In the genomic region with DNA sequence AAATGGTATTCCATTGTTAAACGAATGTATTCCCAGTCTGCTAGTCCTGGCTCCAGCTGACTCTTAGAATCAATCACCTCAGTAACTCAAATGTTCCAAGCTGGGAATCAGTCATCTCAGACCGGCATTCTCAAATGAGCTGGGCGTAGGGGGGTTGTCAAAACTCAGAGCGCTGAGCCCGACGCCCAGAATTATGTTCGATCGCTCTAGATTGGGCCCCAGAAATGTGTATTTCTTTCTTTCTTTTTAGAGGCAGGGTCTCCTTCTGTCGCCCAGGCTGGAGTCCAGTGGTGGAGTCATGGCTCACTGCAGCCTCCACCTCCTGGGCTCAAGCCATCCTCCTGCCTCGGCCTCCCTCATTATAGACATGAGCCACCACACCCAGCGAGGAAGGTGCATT, we compare ENCODE assay signal across 1 cellular context.
TF ChIP-seq lines count a peak whose summit lies in the region.

No MANE protein-coding gene starts in this region.

TF ChIP-seq in HEK293, 187 proteins besides CTCF, POLR2A, EP300 and RAD21 (continued from another document):
- TF ChIP-seq, protein P1, sequence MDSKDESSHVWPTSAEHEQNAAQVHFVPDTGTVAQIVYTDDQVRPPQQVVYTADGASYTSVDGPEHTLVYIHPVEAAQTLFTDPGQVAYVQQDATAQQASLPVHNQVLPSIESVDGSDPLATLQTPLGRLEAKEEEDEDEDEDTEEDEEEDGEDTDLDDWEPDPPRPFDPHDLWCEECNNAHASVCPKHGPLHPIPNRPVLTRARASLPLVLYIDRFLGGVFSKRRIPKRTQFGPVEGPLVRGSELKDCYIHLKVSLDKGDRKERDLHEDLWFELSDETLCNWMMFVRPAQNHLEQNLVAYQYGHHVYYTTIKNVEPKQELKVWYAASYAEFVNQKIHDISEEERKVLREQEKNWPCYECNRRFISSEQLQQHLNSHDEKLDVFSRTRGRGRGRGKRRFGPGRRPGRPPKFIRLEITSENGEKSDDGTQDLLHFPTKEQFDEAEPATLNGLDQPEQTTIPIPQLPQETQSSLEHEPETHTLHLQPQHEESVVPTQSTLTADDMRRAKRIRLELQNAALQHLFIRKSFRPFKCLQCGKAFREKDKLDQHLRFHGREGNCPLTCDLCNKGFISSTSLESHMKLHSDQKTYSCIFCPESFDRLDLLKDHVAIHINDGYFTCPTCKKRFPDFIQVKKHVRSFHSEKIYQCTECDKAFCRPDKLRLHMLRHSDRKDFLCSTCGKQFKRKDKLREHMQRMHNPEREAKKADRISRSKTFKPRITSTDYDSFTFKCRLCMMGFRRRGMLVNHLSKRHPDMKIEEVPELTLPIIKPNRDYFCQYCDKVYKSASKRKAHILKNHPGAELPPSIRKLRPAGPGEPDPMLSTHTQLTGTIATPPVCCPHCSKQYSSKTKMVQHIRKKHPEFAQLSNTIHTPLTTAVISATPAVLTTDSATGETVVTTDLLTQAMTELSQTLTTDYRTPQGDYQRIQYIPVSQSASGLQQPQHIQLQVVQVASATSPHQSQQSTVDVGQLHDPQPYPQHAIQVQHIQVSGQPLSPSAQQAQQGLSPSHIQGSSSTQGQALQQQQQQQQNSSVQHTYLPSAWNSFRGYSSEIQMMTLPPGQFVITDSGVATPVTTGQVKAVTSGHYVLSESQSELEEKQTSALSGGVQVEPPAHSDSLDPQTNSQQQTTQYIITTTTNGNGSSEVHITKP (tag by site-specific recombination; IDR thresholded peaks at IDR 0.05): peak; percentile 92
